8 cellular contexts compared by ENCODE assay signal in genomic region chr11:65083834-65084597, GRCh38. TPM values are rescaled to one million over a fixed set of nuclear protein-coding genes. Genes with fewer than 3 reads are reported as not detected.
DNase-seq lines count a peak whose midpoint lies in the region; ATAC-seq, FAIRE-seq and TF ChIP-seq lines count a peak whose summit lies in the region.

TSS of gene CDCA5 (minus strand) at chr11:65084040. CDS start at chr11:65083978, 62 bp downstream.
TSS of gene ZFPL1 (plus strand) at chr11:65084222. CDS start at chr11:65084699, 477 bp downstream.

- peak within 1 kb of the TSS; percentile 81 for H2BK5ac ChIP-seq in trophoblast cell (ENCODE audit: low read depth, low read length, poor library complexity)

- FAIRE-seq in GM12892 (lab: Jason Lieb, UNC): peak; percentile 100

- peak; percentile 68 for ATAC-seq in HG02852 (IDR thresholded peaks at IDR 0.05; ENCODE audit: unreplicated experiment)

- intact Hi-C loops in adrenal gland (cut with DNase I) (no loop called here), cardiac septum (cut with DNase I) (loop anchor here (1.0 to 5.0 kb wide), 3 partner anchors 12 to 57 kb away; partner anchors contain the start of genes SNX15, VPS51 and ZNHIT2), transverse colon (cut with DNase I; ENCODE audit: low total_unique reads) (no loop called here)

- no peaks in the 10 kb centered on the region for H3K27me3 ChIP-seq in adrenal gland
- no peaks in the 10 kb centered on the region for H3K27me3 ChIP-seq in trophoblast cell (ENCODE audit: insufficient read depth, low read length)
- no peaks in the 10 kb centered on the region for H3K27me3 ChIP-seq in transverse colon

- peak within 1 kb of the TSS; percentile 73 for H3K4me2 ChIP-seq in trophoblast cell (ENCODE audit: low read length)

- 0 to 1% (median 0%) methylated on average over 13 to 79 of the region's 79 CpGs for WGBS in adrenal gland, 4 donors
- WGBS in trophoblast cell (ENCODE audit: extremely low coverage, insufficient coverage, insufficient read length): no CpG with 5 or more reads among the region's 79 CpGs
- 0 to 1% methylated on average over 4 to 62 of the region's 79 CpGs for WGBS in transverse colon (ENCODE audit: low coverage in 1 of 2), 2 donors

- peak within 1 kb of the TSS; percentile 89 for H4K91ac ChIP-seq in trophoblast cell (ENCODE audit: low read depth, low read length)

- H3K4me1 ChIP-seq in adrenal gland (replicated peaks in 1 of 2) (peaks cover 12 to 20% of the 10 kb centered on the region in 2 donors), trophoblast cell (ENCODE audit: control insufficient read depth in 1 of 2, insufficient read depth in 2 of 2, low read length in 2 of 2) (peaks cover 10 to 11% of the 10 kb centered on the region in 2 experiments), transverse colon (peaks cover 11 to 21% (median 15%) of the 10 kb centered on the region in 4 donors)

- TF ChIP-seq CTCF in adrenal gland (IDR thresholded peaks at IDR 0.05): no peak
- TF ChIP-seq CTCF in transverse colon (IDR thresholded peaks at IDR 0.05): no peak

- peak within 1 kb of the TSS; percentile 87 for H2AFZ ChIP-seq in trophoblast cell (ENCODE audit: insufficient read depth, low read length, poor library complexity)

- no peak within 1 kb of the TSS for H3K23ac ChIP-seq in trophoblast cell (ENCODE audit: low read length)

- no peaks in the 10 kb centered on the region for H3K9me3 ChIP-seq in adrenal gland (replicated peaks in 1 of 3)
- no peaks in the 10 kb centered on the region for H3K9me3 ChIP-seq in trophoblast cell (ENCODE audit: insufficient read depth, low read depth, low read length)
- no peaks in the 10 kb centered on the region for H3K9me3 ChIP-seq in transverse colon

- H3K4me3 ChIP-seq in adrenal gland (peak within 1 kb of the TSS; percentile 41 to 93 (median 80)), trophoblast cell (ENCODE audit: low read depth, low read length) (peak within 1 kb of the TSS; percentile 97), transverse colon (peak within 1 kb of the TSS; percentile 61 to 91 (median 66))

- peak; percentile 99 for DNase-seq in GM12892 (ENCODE audit: insufficient read length)
- DNase-seq in NCI-H146 treated with DMSO at 0.1 percent for 48 hours (lab: John Stamatoyannopoulos, UW; ENCODE audit: unreplicated experiment): peak; percentile 87
- peak; percentile 87 to 97 (median 93) for DNase-seq in T-helper 1 cell
- peak; percentile 94 to 98 (median 96) for DNase-seq in adrenal gland
- DNase-seq in cardiac septum (ENCODE audit: low spot score): peak; percentile 98
- DNase-seq in trophoblast cell: peak; percentile 94 to 98
- peak; percentile 96 for DNase-seq in transverse colon

- H4K8ac ChIP-seq in trophoblast cell (ENCODE audit: low read depth, low read length): peak within 1 kb of the TSS; percentile 95

- H4K12ac ChIP-seq in trophoblast cell (ENCODE audit: low read depth, low read length): peak within 1 kb of the TSS; percentile 95

- in situ Hi-C loops in transverse colon (cut with MboI; ENCODE audit: low pct_ligation_motif_present in 1 of 4, low pct_unique_long_range_greater_than_20kb in 1 of 4, low sequenced_read_pairs in 3 of 4): no loop called here

- peak within 1 kb of the TSS; percentile 94 for H3K18ac ChIP-seq in trophoblast cell (ENCODE audit: low read length)

- H3K9ac ChIP-seq in trophoblast cell (ENCODE audit: low read length): peak within 1 kb of the TSS; percentile 82

- TF ChIP-seq POLR2A in GM12892 (IDR thresholded peaks at IDR 0.05; ENCODE audit: low read depth, low read length) (peak; percentile 82), adrenal gland (IDR thresholded peaks at IDR 0.05) (peak; percentile 68 to 81), transverse colon (IDR thresholded peaks at IDR 0.05) (peak; percentile 83)

- H3K4ac ChIP-seq in trophoblast cell (ENCODE audit: low read depth, low read length): peak within 1 kb of the TSS; percentile 98

- peaks cover 9% of the 10 kb centered on the region for H3K79me1 ChIP-seq in trophoblast cell (ENCODE audit: low read length)

- peaks cover 0 to 36% of the 10 kb centered on the region in 2 donors for H3K36me3 ChIP-seq in adrenal gland (replicated peaks in 1 of 2)
- H3K36me3 ChIP-seq in trophoblast cell (ENCODE audit: control insufficient read depth in 1 of 2, insufficient read depth in 2 of 2, low read length in 2 of 2): peaks cover 42 to 58% of the 10 kb centered on the region in 2 experiments
- peaks cover 0 to 12% (median 0%) of the 10 kb centered on the region in 4 donors for H3K36me3 ChIP-seq in transverse colon

- H2BK12ac ChIP-seq in trophoblast cell (ENCODE audit: low read length): peak within 1 kb of the TSS; percentile 30

- H2BK120ac ChIP-seq in trophoblast cell (ENCODE audit: insufficient read depth, low read length, poor library complexity): peak within 1 kb of the TSS; percentile 63

- H3K79me2 ChIP-seq in trophoblast cell (ENCODE audit: control insufficient read depth, insufficient read depth, low read length, poor library complexity): peaks cover 12% of the 10 kb centered on the region

- H3K14ac ChIP-seq in trophoblast cell (ENCODE audit: low read length): peak within 1 kb of the TSS; percentile 92

- TF ChIP-seq EP300 in transverse colon (IDR thresholded peaks at IDR 0.05; ENCODE audit: low read depth): no peak

- H3K27ac ChIP-seq in adrenal gland (peak within 1 kb of the TSS; percentile 84 to 93 (median 90)), trophoblast cell (ENCODE audit: low read depth, low read length) (peak within 1 kb of the TSS; percentile 88), transverse colon (peak within 1 kb of the TSS; percentile 90 to 96 (median 94))

- H2AK5ac ChIP-seq in trophoblast cell (ENCODE audit: low read length): peak within 1 kb of the TSS; percentile 100

RNA-seq across cellular contexts. Expression of gene CDCA5, which starts in this region (rescaled TPM):
- 36.0 TPM for polyA plus RNA-seq in GM12892 (2012; ENCODE audit: missing spikeins)
- 1 to 10 TPM in 6 of 8 donors, under 1 TPM in 2; 0.35 to 2.7 (median 1.4) TPM for total RNA-seq in adrenal gland
- 1 to 10 TPM in 1 of 3 donors, under 1 TPM in 2; 0.40 to 1.6 (median 0.88) TPM for polyA plus RNA-seq in adrenal gland
- 1.5 TPM for total RNA-seq in cardiac septum
- polyA plus RNA-seq in trophoblast cell (2013): 23.9 and 24.5 TPM in 2 replicates
- total RNA-seq in transverse colon: 1 to 10 TPM in 3 of 4 donors, not detected in 1; 1.9 to 2.6 (median 2.5) TPM

RNA-seq across cellular contexts. Expression of gene ZFPL1, which starts in this region (rescaled TPM):
- 19.8 TPM for polyA plus RNA-seq in GM12892 (2012; ENCODE audit: missing spikeins)
- total RNA-seq in adrenal gland: 10 to 100 TPM; 33.7 to 59.6 (median 42.4) TPM
- 10 to 100 TPM; 34.7 to 90.3 (median 71.3) TPM for polyA plus RNA-seq in adrenal gland
- total RNA-seq in cardiac septum: 23.5 TPM
- polyA plus RNA-seq in trophoblast cell (2013): 66.5 and 69.3 TPM in 2 replicates
- 100 to 1,000 TPM in 1 of 4 donors, 10 to 100 TPM in 3; 44.5 to 105 (median 64.2) TPM for total RNA-seq in transverse colon

Comparison
In these comparisons a context has a peak if more than half of its experiments do, and no peak if none do; other contexts are left out.
1. Peak in every context shown above with its lines: DNase-seq, ATAC-seq, H3K4me3 ChIP-seq and H3K27ac ChIP-seq.